8 cellular contexts compared by ENCODE assay signal in the genomic region with DNA sequence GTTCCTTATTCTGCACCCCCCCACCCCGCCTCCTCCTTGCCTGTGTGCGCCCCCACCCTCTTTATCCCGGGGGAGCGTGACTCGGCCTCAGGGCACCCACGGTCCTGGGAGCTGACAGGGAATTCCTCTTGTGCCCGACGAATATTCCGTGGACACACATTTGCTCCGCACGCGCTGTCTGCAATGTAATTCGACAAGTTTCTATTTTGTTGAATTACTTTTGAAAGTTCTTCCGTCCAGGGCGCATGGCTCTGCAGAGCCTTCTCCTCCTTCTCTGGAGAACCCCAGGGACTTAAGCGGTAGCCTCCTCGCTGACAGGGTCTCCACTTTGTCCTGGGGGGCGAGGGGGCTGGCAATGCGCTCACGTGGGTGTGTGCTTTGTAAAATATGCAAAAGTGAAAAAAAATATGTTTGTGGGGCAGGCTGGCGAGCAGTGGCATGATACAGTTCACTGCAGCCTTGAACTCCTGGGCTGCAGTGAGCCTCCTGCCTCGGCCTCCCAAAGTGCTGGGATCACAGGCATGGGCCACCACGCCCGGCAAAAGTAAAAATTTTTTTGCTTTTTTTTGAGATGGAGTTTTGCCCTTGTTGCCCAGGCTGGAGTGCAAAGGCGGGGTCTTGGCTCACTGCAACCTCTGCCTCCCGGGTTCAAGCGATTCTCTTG. TPM values are rescaled to one million over a fixed set of nuclear protein-coding genes. Genes with fewer than 3 reads are reported as not detected.
A peak's percentile ranks its signal among the peaks of the same experiment; 100 is the strongest.
DNase-seq lines count a peak whose midpoint lies in the region; ATAC-seq, FAIRE-seq and TF ChIP-seq lines count a peak whose summit lies in the region.

No MANE protein-coding gene starts in this region.

- peak overlapping the region; percentile 63 to 76 for H3K4me3 ChIP-seq in kidney (ENCODE audit: low read length in 2 of 2)
- H3K4me3 ChIP-seq in subcutaneous abdominal adipose tissue (ENCODE audit: low read depth in 1 of 5, low read length in 5 of 5), result peak overlapping the region; percentile 65 to 78 (median 69)

- peaks cover 31% of the 10 kb centered on the region for H3K4me1 Mint-ChIP-seq in T-helper 1 cell treated with Interleukin-12 subunit alpha and Interleukin-12 subunit beta and Interleukin-4 antibody, amounts not matched to agents 30 μg/mL and 1 μg/mL, for 36 hours (ENCODE audit: low read depth)

- intact Hi-C loops in kidney (cut with DNase I), result no loop called here

- H3K27ac Mint-ChIP-seq in T-helper 1 cell treated with Interleukin-12 subunit alpha and Interleukin-12 subunit beta and Interleukin-4 antibody, amounts not matched to agents 30 μg/mL and 1 μg/mL, for 36 hours, result peak overlapping the region; percentile 71
- H3K27ac Mint-ChIP-seq in activated naive CD4-positive, alpha-beta T cell treated with anti-CD3 and anti-CD28 coated beads, Interleukin-2, amount 50 U/mL, for 72 hours, result peak overlapping the region; percentile 35 to 73

- peak overlapping the region; percentile 81 for H3K4me3 Mint-ChIP-seq in T-helper 1 cell treated with Interleukin-12 subunit alpha and Interleukin-12 subunit beta and Interleukin-4 antibody, amounts not matched to agents 30 μg/mL and 1 μg/mL, for 36 hours

- H3K9ac ChIP-seq in kidney (ENCODE audit: low read length in 2 of 2), result peak overlapping the region in 1 of 2 donors; percentile 71
- peak overlapping the region; percentile 4 to 62 (median 41) for H3K9ac ChIP-seq in subcutaneous abdominal adipose tissue (ENCODE audit: low read length in 5 of 5)

- FAIRE-seq in kidney (lab: Jason Lieb, UNC) (no peak), urothelium cell line (lab: Jason Lieb, UNC) (no peak)

- H3K4me1 ChIP-seq in kidney (ENCODE audit: control insufficient read depth in 1 of 2, insufficient read depth in 1 of 2, low read depth in 1 of 2, low read length in 2 of 2) (peaks cover 0 to 9% of the 10 kb centered on the region in 2 donors), subcutaneous abdominal adipose tissue (ENCODE audit: control insufficient read depth in 5 of 5, insufficient read depth in 5 of 5, low read length in 5 of 5) (peaks cover 7 to 41% (median 35%) of the 10 kb centered on the region in 5 donors)

- H3K27me3 ChIP-seq in subcutaneous abdominal adipose tissue (ENCODE audit: control insufficient read depth in 5 of 5, insufficient read depth in 4 of 5, low read length in 5 of 5), result no peaks in the 10 kb centered on the region

- no peaks in the 10 kb centered on the region for H3K9me3 Mint-ChIP-seq in T-helper 1 cell treated with Interleukin-12 subunit alpha and Interleukin-12 subunit beta and Interleukin-4 antibody, amounts not matched to agents 30 μg/mL and 1 μg/mL, for 36 hours
- H3K9me3 Mint-ChIP-seq in activated naive CD4-positive, alpha-beta T cell treated with anti-CD3 and anti-CD28 coated beads, Interleukin-2, amount 50 U/mL, for 72 hours, result no peaks in the 10 kb centered on the region

- peaks cover 22% of the 10 kb centered on the region for H3K27me3 Mint-ChIP-seq in T-helper 1 cell treated with Interleukin-12 subunit alpha and Interleukin-12 subunit beta and Interleukin-4 antibody, amounts not matched to agents 30 μg/mL and 1 μg/mL, for 36 hours (ENCODE audit: low read depth)

- H3K36me3 Mint-ChIP-seq in T-helper 1 cell treated with Interleukin-12 subunit alpha and Interleukin-12 subunit beta and Interleukin-4 antibody, amounts not matched to agents 30 μg/mL and 1 μg/mL, for 36 hours (ENCODE audit: low read depth), result peaks cover 8% of the 10 kb centered on the region
- peaks cover 17 to 20% of the 10 kb centered on the region in 2 donors for H3K36me3 Mint-ChIP-seq in activated naive CD4-positive, alpha-beta T cell treated with anti-CD3 and anti-CD28 coated beads, Interleukin-2, amount 50 U/mL, for 72 hours

- H3K36me3 ChIP-seq in kidney (ENCODE audit: control insufficient read depth in 1 of 2, insufficient read depth in 2 of 2, low read length in 2 of 2), result no peaks in the 10 kb centered on the region
- H3K36me3 ChIP-seq in subcutaneous abdominal adipose tissue (ENCODE audit: control insufficient read depth in 5 of 5, insufficient read depth in 5 of 5, low read length in 5 of 5), result no peaks in the 10 kb centered on the region

- no peak for DNase-seq in T-helper 1 cell
- DNase-seq in activated naive CD4-positive, alpha-beta T cell treated with anti-CD3 and anti-CD28 coated beads, Interleukin-2, amount 50 U/mL, for 72 hours (ENCODE audit: low spot score in 2 of 2), result no peak
- no peak for DNase-seq in kidney
- no peak for DNase-seq in urothelium cell line (ENCODE audit: low spot score)
- DNase-seq in islet precursor cell, result no peak

- H3K9me3 ChIP-seq in kidney (ENCODE audit: control insufficient read depth in 1 of 2, low read length in 2 of 2) (no peaks in the 10 kb centered on the region), subcutaneous abdominal adipose tissue (ENCODE audit: control insufficient read depth in 5 of 5, low read length in 5 of 5) (no peaks in the 10 kb centered on the region)

- no peak for TF ChIP-seq CTCF in kidney (IDR thresholded peaks at IDR 0.05; ENCODE audit: borderline replicate concordance, extremely low read depth, insufficient read depth)

- peak overlapping the region; percentile 23 to 63 for H3K27ac ChIP-seq in kidney (ENCODE audit: low read depth in 2 of 2, low read length in 2 of 2)
- H3K27ac ChIP-seq in subcutaneous abdominal adipose tissue (ENCODE audit: low read depth, low read length), result peak overlapping the region; percentile 62

- ATAC-seq in activated naive CD4-positive, alpha-beta T cell treated with anti-CD3 and anti-CD28 coated beads, Interleukin-2, amount 50 U/mL, for 72 hours, result no peak
- ATAC-seq in HG02623 (IDR thresholded peaks at IDR 0.05; ENCODE audit: unreplicated experiment), result no peak

RNA-seq across cellular contexts. Expression of a gene that starts 0.6 kb away (rescaled TPM):
- total RNA-seq in activated naive CD4-positive, alpha-beta T cell treated with anti-CD3 and anti-CD28 coated beads, Interleukin-2, amount 50 U/mL, for 72 hours, result 100 to 1,000 TPM; 110 to 133 TPM
- 225 TPM for total RNA-seq in kidney
- polyA plus RNA-seq in kidney (ENCODE audit: insufficient read depth, low read depth, low replicate concordance), result 190 TPM
